ENCODE assay signal across 25 cellular contexts in the genomic region with DNA sequence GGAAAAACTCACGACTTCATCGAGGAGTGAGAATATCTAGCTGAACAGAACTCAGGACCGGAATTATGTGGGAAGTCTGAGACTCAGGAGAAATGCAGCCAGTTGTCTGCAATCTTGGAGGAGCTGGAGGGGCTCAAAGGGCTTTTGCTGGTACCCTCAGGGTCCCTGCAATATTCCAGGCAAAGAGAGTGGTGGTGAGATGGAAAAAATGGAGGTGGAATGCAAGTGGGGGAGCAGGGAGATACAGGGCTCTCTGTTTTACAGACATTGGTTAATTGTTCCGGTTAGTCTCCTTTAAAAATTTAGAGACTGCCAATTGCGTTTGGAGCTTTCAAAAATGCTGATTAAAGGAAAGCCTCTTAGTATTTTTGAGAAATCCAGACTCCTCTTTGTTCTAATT. TPM values are rescaled to one million over a fixed set of nuclear protein-coding genes. Genes with fewer than 3 reads are reported as not detected.
DNase-seq lines count a peak whose midpoint lies in the region; ATAC-seq, FAIRE-seq and TF ChIP-seq lines count a peak whose summit lies in the region.
"Had no signal": no experiment of that assay in that cellular context is flagged by ENCODE, and none has a peak within 500 bp of the region (broad histone marks: within the 10 kb centered on the region; RNA-seq: fewer than 3 reads in every experiment).

No MANE protein-coding gene starts in this region.

- CTCF ChIA-PET in HepG2 (lab: Yijun Ruan, JAX; ENCODE audit: low intra/inter-chr PET ratio, low total read pairs), result no interaction called here

- H3K27ac ChIP-seq in HepG2 (ENCODE audit: extremely low read length, insufficient read depth, low read length), result no peak overlapping the region
- no peak overlapping the region for H3K27ac ChIP-seq in right lobe of liver
- H3K27ac ChIP-seq in endodermal cell (ENCODE audit: low read depth, low read length), result no peak overlapping the region
- no peak overlapping the region for H3K27ac ChIP-seq in mesenchymal stem cell (ENCODE audit: low read length, poor library complexity, severe bottlenecking)
- H3K27ac ChIP-seq: 22Rv1, BLaER1, GM23248, RWPE1 had no signal

- H3K36me3 ChIP-seq in HepG2 (replicated peaks in 1 of 2; ENCODE audit: control insufficient read depth in 1 of 2, insufficient read depth in 2 of 2, low read length in 2 of 2), result no peaks in the 10 kb centered on the region
- H3K36me3 ChIP-seq in right lobe of liver, result no peaks in the 10 kb centered on the region
- H3K36me3 ChIP-seq in endodermal cell (ENCODE audit: control insufficient read depth, insufficient read depth, low read length), result peaks cover 2% of the 10 kb centered on the region
- H3K36me3 ChIP-seq in mesenchymal stem cell (ENCODE audit: control insufficient read depth in 1 of 2, insufficient read depth in 2 of 2, low read depth in 1 of 2, low read length in 2 of 2), result no peaks in the 10 kb centered on the region

- H3K9ac ChIP-seq in HepG2 (ENCODE audit: insufficient read depth, low read depth, low read length) (no peak overlapping the region), endodermal cell (ENCODE audit: extremely low read depth, low read length, poor library complexity, severe bottlenecking) (no peak overlapping the region), mesenchymal stem cell (ENCODE audit: low read length) (no peak overlapping the region)
- H3K9ac ChIP-seq: BLaER1, GM23248 had no signal

- H2AFZ ChIP-seq in HepG2 (ENCODE audit: low read length) (no peak overlapping the region), mesenchymal stem cell (ENCODE audit: low read depth, low read length) (no peak overlapping the region)
- H2AFZ ChIP-seq: GM23248 had no signal

- TF ChIP-seq EP300 in HepG2 (IDR thresholded peaks at IDR 0.05; ENCODE audit: low read depth in 2 of 2, low read length in 2 of 2) (no peak), HepG2 (CRISPR knock-in tag; IDR thresholded peaks at IDR 0.05; ENCODE audit: borderline replicate concordance) (no peak)

- no peaks in the 10 kb centered on the region for H3K27me3 Mint-ChIP-seq in endodermal cell (ENCODE audit: insufficient read depth)
- H3K27me3 Mint-ChIP-seq: CD4-positive, alpha-beta T cell had no signal

- H3K9me3 ChIP-seq in HepG2 (ENCODE audit: low read length) (no peaks in the 10 kb centered on the region), right lobe of liver (no peaks in the 10 kb centered on the region), endodermal cell (ENCODE audit: control insufficient read depth, low read length) (no peaks in the 10 kb centered on the region), mesenchymal stem cell (ENCODE audit: control insufficient read depth, low read length) (no peaks in the 10 kb centered on the region)
- H3K9me3 ChIP-seq: BLaER1 had no signal

- H3K4me1 Mint-ChIP-seq in endodermal cell, result peaks cover 9% of the 10 kb centered on the region

- H3K4me3 Mint-ChIP-seq in endodermal cell, result no peak overlapping the region
- H3K4me3 Mint-ChIP-seq: CD4-positive, alpha-beta T cell had no signal

- no TSS peak for BruUV-seq in HepG2 (replicated peaks; lab: Mats Ljungman, UMichigan)

- no peaks in the 10 kb centered on the region for H3K79me1 ChIP-seq in mesenchymal stem cell (replicated peaks; ENCODE audit: low read length, poor library complexity, severe bottlenecking)

- H3K14ac ChIP-seq in mesenchymal stem cell (ENCODE audit: low read length in 2 of 2), result no peak overlapping the region

- H3K18ac ChIP-seq in mesenchymal stem cell (ENCODE audit: low read depth in 1 of 2, low read length in 2 of 2), result no peak overlapping the region

- ATAC-seq in HepG2 (no peak), right lobe of liver (no peak)
- ATAC-seq: GM12878 had no signal

- intact Hi-C loops in HepG2 (cut with micrococcal nuclease; ENCODE audit: unreplicated experiment) (no loop called here), right lobe of liver (cut with DNase I) (no loop called here)

- TF ChIP-seq POLR2A in HepG2 (IDR thresholded peaks at IDR 0.05; ENCODE audit: insufficient read depth in 1 of 2, low read depth in 2 of 2, low read length in 2 of 2) (no peak), right lobe of liver (IDR thresholded peaks at IDR 0.05) (no peak)

- WGBS in HepG2 (ENCODE audit: low lambda C conversion rate), result 92% methylated on average over 5 of the region's 5 CpGs
- whole genome bisulfite sequencing in right lobe of liver (ENCODE audit: insufficient coverage, low coverage, low lambda C conversion rate, missing lambda C conversion rate), result 74% methylated on average over 5 of the region's 5 CpGs
- 85 to 86% methylated on average over 5 of the region's 5 CpGs for WGBS in endodermal cell (ENCODE audit: insufficient coverage in 1 of 2, insufficient read length in 1 of 2), 2 experiments
- WGBS in mesenchymal stem cell, result 88% methylated on average over 5 of the region's 5 CpGs

- no peak overlapping the region for H2BK15ac ChIP-seq in mesenchymal stem cell (ENCODE audit: low read depth, poor library complexity, severe bottlenecking)

- H3K27ac Mint-ChIP-seq in endodermal cell, result no peak overlapping the region
- H3K27ac Mint-ChIP-seq: CD4-positive, alpha-beta T cell had no signal

- FAIRE-seq in HepG2 (lab: Jason Lieb, UNC), result no peak
- FAIRE-seq: GM12878 had no signal

- no peak overlapping the region for H3K4ac ChIP-seq in mesenchymal stem cell (ENCODE audit: low read depth in 1 of 2, low read length in 2 of 2)

- H4K20me1 ChIP-seq in HepG2 (ENCODE audit: insufficient read depth, low read length), result no peaks in the 10 kb centered on the region
- H4K20me1 ChIP-seq: BLaER1 had no signal

- TF ChIP-seq CTCF in HepG2 (CRISPR knock-in tag; IDR thresholded peaks at IDR 0.05) (no peak), right lobe of liver (IDR thresholded peaks at IDR 0.05) (no peak), endodermal cell (conservative IDR thresholded peaks at IDR 0.05) (no peak)

- H2BK12ac ChIP-seq in mesenchymal stem cell (ENCODE audit: low read length in 2 of 2), result no peak overlapping the region

- no peak overlapping the region for H3K4me2 ChIP-seq in HepG2 (ENCODE audit: low read depth, low read length)
- H3K4me2 ChIP-seq in mesenchymal stem cell (ENCODE audit: low read length, poor library complexity, severe bottlenecking), result no peak overlapping the region
- H3K4me2 ChIP-seq: BLaER1 had no signal

- H2BK5ac ChIP-seq in mesenchymal stem cell (ENCODE audit: low read depth, low read length, poor library complexity, severe bottlenecking), result no peak overlapping the region

- no peak overlapping the region for H4K8ac ChIP-seq in mesenchymal stem cell (ENCODE audit: low read length)

- no peak overlapping the region for H3K23ac ChIP-seq in mesenchymal stem cell (ENCODE audit: low read length in 2 of 2)

- DNase-seq in HepG2 (ENCODE audit: low spot score) (no peak), right lobe of liver (no peak), endodermal cell (peak; percentile 59), mesenchymal stem cell (no peak), activated gamma-delta T cell treated with Interleukin-2 at 50 U/mL for 16 hours (no peak), NCI-H82 (lab: John Stamatoyannopoulos, UW) (no peak), NCI-H1105 treated with DMSO at 0.1 percent for 48 hours (lab: John Stamatoyannopoulos, UW) (no peak)
- no peak for DNase-seq in activated CD4-positive, CD25-positive, alpha-beta regulatory T cell (lab: John Stamatoyannopoulos, UW)
- DNase-seq: ACHN; Caco-2; CD4-positive, alpha-beta T cell; DMS 273 treated with DMSO at 0.1 percent for 48 hours; DMS79 treated with DMSO at 0.1 percent for 48 hours; GM23248; KBM-7; NCI-H1092; NCI-H146; NCI-H2029; NCI-H2227 treated with DMSO at 0.1 percent for 48 hours; NCI-H510A; SHP77 treated with DMSO at 0.1 percent for 48 hours had no signal

- H3K9me3 Mint-ChIP-seq in endodermal cell, result no peaks in the 10 kb centered on the region
- H3K9me3 Mint-ChIP-seq: CD4-positive, alpha-beta T cell had no signal

- H2BK120ac ChIP-seq in mesenchymal stem cell (ENCODE audit: low read depth, low read length), result peak overlapping the region; percentile 5

- in situ Hi-C loops in HepG2 (cut with HindIII; ENCODE audit: extremely low pct_ligation_motif_present, low pct_unique_long_range_greater_than_20kb), result no loop called here

- no peak for TF ChIP-seq RAD21 in HepG2 (CRISPR knock-in tag; IDR thresholded peaks at IDR 0.05)

- no peak overlapping the region for H3K4me3 ChIP-seq in HepG2 (replicated peaks in 1 of 3; ENCODE audit: insufficient read depth in 1 of 3, low read depth in 2 of 3, low read length in 3 of 3)
- H3K4me3 ChIP-seq in right lobe of liver, result no peak overlapping the region
- no peak overlapping the region for H3K4me3 ChIP-seq in endodermal cell (ENCODE audit: low read length)
- no peak overlapping the region for H3K4me3 ChIP-seq in mesenchymal stem cell (ENCODE audit: insufficient read depth in 1 of 2, low read depth in 1 of 2, low read length in 2 of 2)
- H3K4me3 ChIP-seq: BLaER1, GM12878, GM23248 had no signal

- H3K27me3 ChIP-seq in HepG2 (ENCODE audit: control insufficient read depth in 1 of 2, insufficient read depth in 2 of 2, low read length in 2 of 2), result no peaks in the 10 kb centered on the region
- H3K27me3 ChIP-seq in right lobe of liver, result no peaks in the 10 kb centered on the region
- H3K27me3 ChIP-seq in endodermal cell (ENCODE audit: control insufficient read depth, insufficient read depth, low read length, poor library complexity, severe bottlenecking), result no peaks in the 10 kb centered on the region
- H3K27me3 ChIP-seq in mesenchymal stem cell (ENCODE audit: control insufficient read depth in 1 of 2, insufficient read depth in 1 of 2, low read length in 2 of 2), result no peaks in the 10 kb centered on the region
- H3K27me3 ChIP-seq: BLaER1 had no signal

- POLR2A ChIA-PET in HepG2 (lab: Yijun Ruan, JAX), result no interaction called here

- H3K79me2 ChIP-seq in HepG2 (ENCODE audit: insufficient read depth, low read length), result no peaks in the 10 kb centered on the region

- no peak overlapping the region for H2AK5ac ChIP-seq in mesenchymal stem cell (ENCODE audit: low read length, severe bottlenecking)

- H3K36me3 Mint-ChIP-seq in endodermal cell (ENCODE audit: low read depth), result no peaks in the 10 kb centered on the region

- H4K91ac ChIP-seq in mesenchymal stem cell (ENCODE audit: low read length), result no peak overlapping the region

- 0 out of 2 replicates have a peak, but pooled peaks cover 7% of the 10 kb centered on the region for H3K4me1 ChIP-seq in HepG2 (ENCODE audit: insufficient read depth, low read length)
- H3K4me1 ChIP-seq in right lobe of liver, result peaks cover 0 to 11% (median 0%) of the 10 kb centered on the region in 4 donors
- peaks cover 6% of the 10 kb centered on the region for H3K4me1 ChIP-seq in endodermal cell (ENCODE audit: control insufficient read depth, insufficient read depth, low read length)
- no peaks in the 10 kb centered on the region for H3K4me1 ChIP-seq in mesenchymal stem cell (ENCODE audit: control insufficient read depth, insufficient read depth, low read depth, low read length)
- H3K4me1 ChIP-seq: BLaER1, Caco-2 had no signal

RNA-seq across cellular contexts. Expression of gene HP, which starts 18.2 kb away (rescaled TPM):
- total RNA-seq in HepG2 (2016; rRNA removed; fragmentation: Illumina TruSeq; extraction: Trizol) (204 and 387 TPM in 2 replicates), right lobe of liver (over 10,000 TPM; 42,048 to 58,242 (median 47,923) TPM), endodermal cell (1 to 10 TPM; 3.9 to 9.5 TPM)
- 101 and 104 TPM in 2 replicates for total RNA-seq in HepG2 (2016; cell fraction: cytosol; rRNA removed; fragmentation: Illumina TruSeq; extraction: Trizol; ENCODE audit: low read depth)
- total RNA-seq in HepG2 (2016; cell fraction: insoluble cytoplasmic fraction; rRNA removed; fragmentation: Illumina TruSeq; extraction: Trizol), result 212 and 406 TPM in 2 replicates
- 87.2 and 95.2 TPM in 2 replicates for total RNA-seq in HepG2 (2016; cell fraction: membrane; rRNA removed; fragmentation: Illumina TruSeq; extraction: Trizol)
- total RNA-seq in HepG2 (2016; cell fraction: nucleus; rRNA removed; fragmentation: Illumina TruSeq; extraction: Trizol), result 285 and 296 TPM in 2 replicates
- polyA plus RNA-seq in HepG2 (2011; rRNA removed), result 524 and 697 TPM in 2 replicates
- polyA plus RNA-seq in HepG2 (2011; cell fraction: cytosol; rRNA removed), result 453 and 910 TPM in 2 replicates
- 156 and 249 TPM in 2 replicates for polyA plus RNA-seq in HepG2 (2011; cell fraction: nucleus; rRNA removed)
- polyA plus RNA-seq in HepG2 (2012), result 146 and 552 TPM in 2 replicates
- 90.8 and 96.3 TPM in 2 replicates for polyA plus RNA-seq in HepG2 (2016; cell fraction: cytosol; fragmentation: Illumina TruSeq; extraction: Trizol; ENCODE audit: low read depth)
- polyA plus RNA-seq in HepG2 (2016; cell fraction: insoluble cytoplasmic fraction; fragmentation: Illumina TruSeq; extraction: Trizol; ENCODE audit: low read depth), result 197 and 222 TPM in 2 replicates
- polyA plus RNA-seq in HepG2 (2016; cell fraction: membrane; fragmentation: Illumina TruSeq; extraction: Trizol; ENCODE audit: low read depth), result 71.5 and 78.8 TPM in 2 replicates
- polyA plus RNA-seq in HepG2 (2016; cell fraction: nucleus; fragmentation: Illumina TruSeq; extraction: Trizol; ENCODE audit: insufficient read depth, low read depth), result 495 and 512 TPM in 2 replicates
- polyA minus RNA-seq in HepG2 (2011; rRNA and poly(A)+ RNA removed; ENCODE audit: low replicate concordance), result 0.77 and 754 TPM in 2 replicates
- polyA minus RNA-seq in HepG2 (2011; cell fraction: cytosol; rRNA and poly(A)+ RNA removed), result 250 and 368 TPM in 2 replicates
- polyA minus RNA-seq in HepG2 (2011; cell fraction: nucleus; rRNA and poly(A)+ RNA removed), result 79.4 and 147 TPM in 2 replicates
- 15.7 TPM for polyA plus RNA-seq in endodermal cell (2013, experiment 1 of 2)
- 11.9 TPM for polyA plus RNA-seq in endodermal cell (2013, experiment 2 of 2)
- not detected for polyA plus RNA-seq in mesenchymal stem cell (2013, experiment 1 of 2)
- not detected for polyA plus RNA-seq in mesenchymal stem cell (2013, experiment 2 of 2)
- total RNA-seq: CD4-positive, alpha-beta T cell; GM23248 had no signal
- polyA plus RNA-seq: GM12878, GM23248 had no signal

RNA-seq across cellular contexts. Expression of gene HPR, which starts 26.9 kb away (rescaled TPM):
- total RNA-seq in HepG2 (2016; rRNA removed; fragmentation: Illumina TruSeq; extraction: Trizol) (29.5 and 50.5 TPM in 2 replicates), right lobe of liver (100 to 1,000 TPM; 115 to 337 (median 142) TPM), endodermal cell (under 1 TPM in 1 of 2 donors, not detected in 1; 0.69 TPM)
- total RNA-seq in HepG2 (2016; cell fraction: cytosol; rRNA removed; fragmentation: Illumina TruSeq; extraction: Trizol; ENCODE audit: low read depth), result 12.5 and 12.9 TPM in 2 replicates
- total RNA-seq in HepG2 (2016; cell fraction: insoluble cytoplasmic fraction; rRNA removed; fragmentation: Illumina TruSeq; extraction: Trizol), result 30.8 and 52.5 TPM in 2 replicates
- total RNA-seq in HepG2 (2016; cell fraction: membrane; rRNA removed; fragmentation: Illumina TruSeq; extraction: Trizol), result 17.8 and 19.1 TPM in 2 replicates
- 41.5 and 48.6 TPM in 2 replicates for total RNA-seq in HepG2 (2016; cell fraction: nucleus; rRNA removed; fragmentation: Illumina TruSeq; extraction: Trizol)
- polyA plus RNA-seq in HepG2 (2011; rRNA removed), result 107 and 123 TPM in 2 replicates
- polyA plus RNA-seq in HepG2 (2011; cell fraction: cytosol; rRNA removed), result 94.0 and 130 TPM in 2 replicates
- polyA plus RNA-seq in HepG2 (2011; cell fraction: nucleus; rRNA removed), result 62.2 and 82.7 TPM in 2 replicates
- 33.5 and 49.7 TPM in 2 replicates for polyA plus RNA-seq in HepG2 (2012)
- polyA plus RNA-seq in HepG2 (2016; cell fraction: cytosol; fragmentation: Illumina TruSeq; extraction: Trizol; ENCODE audit: low read depth), result 10.7 and 12.1 TPM in 2 replicates
- polyA plus RNA-seq in HepG2 (2016; cell fraction: insoluble cytoplasmic fraction; fragmentation: Illumina TruSeq; extraction: Trizol; ENCODE audit: low read depth), result 25.0 and 25.5 TPM in 2 replicates
- 10.2 and 13.0 TPM in 2 replicates for polyA plus RNA-seq in HepG2 (2016; cell fraction: membrane; fragmentation: Illumina TruSeq; extraction: Trizol; ENCODE audit: low read depth)
- polyA plus RNA-seq in HepG2 (2016; cell fraction: nucleus; fragmentation: Illumina TruSeq; extraction: Trizol; ENCODE audit: insufficient read depth, low read depth), result 77.3 and 85.6 TPM in 2 replicates
- 45.3 TPM in 1 of 2 replicates, not detected in the other for polyA minus RNA-seq in HepG2 (2011; rRNA and poly(A)+ RNA removed; ENCODE audit: low replicate concordance)
- 27.7 and 38.2 TPM in 2 replicates for polyA minus RNA-seq in HepG2 (2011; cell fraction: cytosol; rRNA and poly(A)+ RNA removed)
- polyA minus RNA-seq in HepG2 (2011; cell fraction: nucleus; rRNA and poly(A)+ RNA removed), result 22.4 and 28.3 TPM in 2 replicates
- polyA plus RNA-seq in endodermal cell (2013, experiment 1 of 2), result 0.21 TPM
- not detected for polyA plus RNA-seq in endodermal cell (2013, experiment 2 of 2)
- polyA plus RNA-seq in mesenchymal stem cell (2013, experiment 1 of 2), result not detected
- polyA plus RNA-seq in mesenchymal stem cell (2013, experiment 2 of 2), result not detected
- total RNA-seq: Caco-2; CD4-positive, alpha-beta T cell; GM12878; GM23248 had no signal
- polyA plus RNA-seq: GM23248 had no signal

RNA-seq across cellular contexts. Expression of gene DHODH, which starts 27.6 kb away (rescaled TPM):
- total RNA-seq in HepG2 (2016; rRNA removed; fragmentation: Illumina TruSeq; extraction: Trizol), result 12.7 and 16.4 TPM in 2 replicates
- total RNA-seq in HepG2 (2016; cell fraction: cytosol; rRNA removed; fragmentation: Illumina TruSeq; extraction: Trizol; ENCODE audit: low read depth), result 2.8 and 3.5 TPM in 2 replicates
- total RNA-seq in HepG2 (2016; cell fraction: insoluble cytoplasmic fraction; rRNA removed; fragmentation: Illumina TruSeq; extraction: Trizol), result 7.2 and 17.7 TPM in 2 replicates
- 6.4 and 6.5 TPM in 2 replicates for total RNA-seq in HepG2 (2016; cell fraction: membrane; rRNA removed; fragmentation: Illumina TruSeq; extraction: Trizol)
- total RNA-seq in HepG2 (2016; cell fraction: nucleus; rRNA removed; fragmentation: Illumina TruSeq; extraction: Trizol), result 15.5 and 21.3 TPM in 2 replicates
- polyA plus RNA-seq in HepG2 (2011; rRNA removed), result 9.7 and 10.7 TPM in 2 replicates
- polyA plus RNA-seq in HepG2 (2011; cell fraction: cytosol; rRNA removed), result 9.2 and 11.3 TPM in 2 replicates
- 9.2 and 9.3 TPM in 2 replicates for polyA plus RNA-seq in HepG2 (2011; cell fraction: nucleus; rRNA removed)
- polyA plus RNA-seq in HepG2 (2012), result 8.3 and 11.2 TPM in 2 replicates
- polyA plus RNA-seq in HepG2 (2016; cell fraction: cytosol; fragmentation: Illumina TruSeq; extraction: Trizol; ENCODE audit: low read depth), result 3.0 and 3.1 TPM in 2 replicates
- polyA plus RNA-seq in HepG2 (2016; cell fraction: insoluble cytoplasmic fraction; fragmentation: Illumina TruSeq; extraction: Trizol; ENCODE audit: low read depth), result 8.7 and 9.3 TPM in 2 replicates
- 3.3 and 4.6 TPM in 2 replicates for polyA plus RNA-seq in HepG2 (2016; cell fraction: membrane; fragmentation: Illumina TruSeq; extraction: Trizol; ENCODE audit: low read depth)
- polyA plus RNA-seq in HepG2 (2016; cell fraction: nucleus; fragmentation: Illumina TruSeq; extraction: Trizol; ENCODE audit: insufficient read depth, low read depth), result 19.3 and 27.3 TPM in 2 replicates
- polyA minus RNA-seq in HepG2 (2011; rRNA and poly(A)+ RNA removed; ENCODE audit: low replicate concordance), result 7.9 and 10.5 TPM in 2 replicates
- 4.6 and 5.8 TPM in 2 replicates for polyA minus RNA-seq in HepG2 (2011; cell fraction: cytosol; rRNA and poly(A)+ RNA removed)
- polyA minus RNA-seq in HepG2 (2011; cell fraction: nucleus; rRNA and poly(A)+ RNA removed), result 8.2 and 11.4 TPM in 2 replicates
- 100 to 1,000 TPM in 1 of 6 experiments, 10 to 100 TPM in 5; 26.7 to 108 (median 74.6) TPM for total RNA-seq in right lobe of liver
- 10 to 100 TPM; 15.5 to 17.4 TPM for total RNA-seq in endodermal cell
- 6.9 TPM for polyA plus RNA-seq in endodermal cell (2013, experiment 1 of 2)
- polyA plus RNA-seq in endodermal cell (2013, experiment 2 of 2), result 6.6 TPM
- polyA plus RNA-seq in mesenchymal stem cell (2013, experiment 1 of 2), result 3.6 TPM
- polyA plus RNA-seq in mesenchymal stem cell (2013, experiment 2 of 2), result 2.8 TPM

RNA-seq across cellular contexts. Expression of gene PKD1L3, which starts 35.9 kb away (rescaled TPM):
- total RNA-seq in HepG2 (2016; rRNA removed; fragmentation: Illumina TruSeq; extraction: Trizol) (0.02 TPM in 1 of 2 replicates, not detected in the other), right lobe of liver (1 to 10 TPM in 2 of 6 experiments, under 1 TPM in 4; 0.60 to 2.0 (median 0.83) TPM), endodermal cell (under 1 TPM; 0.07 to 0.13 TPM)
- not detected in 2 replicates for total RNA-seq in HepG2 (2016; cell fraction: cytosol; rRNA removed; fragmentation: Illumina TruSeq; extraction: Trizol; ENCODE audit: low read depth)
- 0.02 TPM in 1 of 2 replicates, not detected in the other for total RNA-seq in HepG2 (2016; cell fraction: insoluble cytoplasmic fraction; rRNA removed; fragmentation: Illumina TruSeq; extraction: Trizol)
- 0.03 TPM in 1 of 2 replicates, not detected in the other for total RNA-seq in HepG2 (2016; cell fraction: membrane; rRNA removed; fragmentation: Illumina TruSeq; extraction: Trizol)
- total RNA-seq in HepG2 (2016; cell fraction: nucleus; rRNA removed; fragmentation: Illumina TruSeq; extraction: Trizol), result 0.06 TPM in 1 of 2 replicates, not detected in the other
- polyA plus RNA-seq in HepG2 (2011; rRNA removed), result 0.01 TPM in 1 of 2 replicates, not detected in the other
- 0.01 TPM in 1 of 2 replicates, not detected in the other for polyA plus RNA-seq in HepG2 (2011; cell fraction: cytosol; rRNA removed)
- not detected in 2 replicates for polyA plus RNA-seq in HepG2 (2011; cell fraction: nucleus; rRNA removed)
- polyA plus RNA-seq in HepG2 (2012), result 0.03 TPM in 2 replicates
- polyA plus RNA-seq in HepG2 (2016; cell fraction: cytosol; fragmentation: Illumina TruSeq; extraction: Trizol; ENCODE audit: low read depth), result not detected in 2 replicates
- not detected in 2 replicates for polyA plus RNA-seq in HepG2 (2016; cell fraction: insoluble cytoplasmic fraction; fragmentation: Illumina TruSeq; extraction: Trizol; ENCODE audit: low read depth)
- not detected in 2 replicates for polyA plus RNA-seq in HepG2 (2016; cell fraction: membrane; fragmentation: Illumina TruSeq; extraction: Trizol; ENCODE audit: low read depth)
- not detected in 2 replicates for polyA plus RNA-seq in HepG2 (2016; cell fraction: nucleus; fragmentation: Illumina TruSeq; extraction: Trizol; ENCODE audit: insufficient read depth, low read depth)
- polyA minus RNA-seq in HepG2 (2011; rRNA and poly(A)+ RNA removed; ENCODE audit: low replicate concordance), result not detected in 2 replicates
- not detected in 2 replicates for polyA minus RNA-seq in HepG2 (2011; cell fraction: cytosol; rRNA and poly(A)+ RNA removed)
- polyA minus RNA-seq in HepG2 (2011; cell fraction: nucleus; rRNA and poly(A)+ RNA removed), result not detected in 2 replicates
- polyA plus RNA-seq in endodermal cell (2013, experiment 1 of 2), result 0.11 TPM
- 0.08 TPM for polyA plus RNA-seq in endodermal cell (2013, experiment 2 of 2)
- not detected for polyA plus RNA-seq in mesenchymal stem cell (2013, experiment 1 of 2)
- not detected for polyA plus RNA-seq in mesenchymal stem cell (2013, experiment 2 of 2)
- total RNA-seq: Caco-2; CD4-positive, alpha-beta T cell; GM23248 had no signal
- polyA plus RNA-seq: GM23248 had no signal

RNA-seq across cellular contexts. Expression of gene TXNL4B, which starts 57.3 kb away (rescaled TPM):
- total RNA-seq in HepG2 (2016; rRNA removed; fragmentation: Illumina TruSeq; extraction: Trizol) (18.3 and 24.4 TPM in 2 replicates), right lobe of liver (10 to 100 TPM in 2 of 6 experiments, 1 to 10 TPM in 4; 5.5 to 11.6 (median 8.2) TPM), endodermal cell (10 to 100 TPM; 10.6 to 13.1 TPM)
- total RNA-seq in HepG2 (2016; cell fraction: cytosol; rRNA removed; fragmentation: Illumina TruSeq; extraction: Trizol; ENCODE audit: low read depth), result 9.5 and 11.8 TPM in 2 replicates
- total RNA-seq in HepG2 (2016; cell fraction: insoluble cytoplasmic fraction; rRNA removed; fragmentation: Illumina TruSeq; extraction: Trizol), result 18.8 and 30.9 TPM in 2 replicates
- 8.7 and 9.5 TPM in 2 replicates for total RNA-seq in HepG2 (2016; cell fraction: membrane; rRNA removed; fragmentation: Illumina TruSeq; extraction: Trizol)
- 9.0 and 14.7 TPM in 2 replicates for total RNA-seq in HepG2 (2016; cell fraction: nucleus; rRNA removed; fragmentation: Illumina TruSeq; extraction: Trizol)
- 14.5 and 17.4 TPM in 2 replicates for polyA plus RNA-seq in HepG2 (2011; rRNA removed)
- polyA plus RNA-seq in HepG2 (2011; cell fraction: cytosol; rRNA removed), result 11.2 and 14.4 TPM in 2 replicates
- 7.1 and 10.1 TPM in 2 replicates for polyA plus RNA-seq in HepG2 (2011; cell fraction: nucleus; rRNA removed)
- 11.4 and 16.0 TPM in 2 replicates for polyA plus RNA-seq in HepG2 (2012)
- 3.8 and 4.9 TPM in 2 replicates for polyA plus RNA-seq in HepG2 (2016; cell fraction: cytosol; fragmentation: Illumina TruSeq; extraction: Trizol; ENCODE audit: low read depth)
- 23.9 and 29.5 TPM in 2 replicates for polyA plus RNA-seq in HepG2 (2016; cell fraction: insoluble cytoplasmic fraction; fragmentation: Illumina TruSeq; extraction: Trizol; ENCODE audit: low read depth)
- 7.5 TPM in 2 replicates for polyA plus RNA-seq in HepG2 (2016; cell fraction: membrane; fragmentation: Illumina TruSeq; extraction: Trizol; ENCODE audit: low read depth)
- 18.3 and 20.5 TPM in 2 replicates for polyA plus RNA-seq in HepG2 (2016; cell fraction: nucleus; fragmentation: Illumina TruSeq; extraction: Trizol; ENCODE audit: insufficient read depth, low read depth)
- 4.6 and 8.0 TPM in 2 replicates for polyA minus RNA-seq in HepG2 (2011; rRNA and poly(A)+ RNA removed; ENCODE audit: low replicate concordance)
- polyA minus RNA-seq in HepG2 (2011; cell fraction: cytosol; rRNA and poly(A)+ RNA removed), result 5.5 and 5.8 TPM in 2 replicates
- 8.6 and 11.6 TPM in 2 replicates for polyA minus RNA-seq in HepG2 (2011; cell fraction: nucleus; rRNA and poly(A)+ RNA removed)
- 9.8 TPM for polyA plus RNA-seq in endodermal cell (2013, experiment 1 of 2)
- polyA plus RNA-seq in endodermal cell (2013, experiment 2 of 2), result 9.8 TPM
- 4.8 TPM for polyA plus RNA-seq in mesenchymal stem cell (2013, experiment 1 of 2)
- polyA plus RNA-seq in mesenchymal stem cell (2013, experiment 2 of 2), result 5.3 TPM

Comparison
In these comparisons a context has a peak if more than half of its experiments do, and no peak if none do; other contexts are left out.
1. RNA of gene HP, which starts 18.2 kb away (total RNA-seq): 42,048 to 58,242 TPM in right lobe of liver; 87.2 to 406 TPM in HepG2 and 3.9 to 9.5 TPM in endodermal cell; every median in the first group is over 100 times any median in the second.
2. RNA of gene HPR, which starts 26.9 kb away (total RNA-seq): 115 to 337 TPM in right lobe of liver and 12.5 to 52.5 TPM in HepG2; 0.69 TPM in endodermal cell; every median in the first group is over 4 times any median in the second.